Comparison of ENCODE assay signal across 10 cellular contexts in the genomic region with DNA sequence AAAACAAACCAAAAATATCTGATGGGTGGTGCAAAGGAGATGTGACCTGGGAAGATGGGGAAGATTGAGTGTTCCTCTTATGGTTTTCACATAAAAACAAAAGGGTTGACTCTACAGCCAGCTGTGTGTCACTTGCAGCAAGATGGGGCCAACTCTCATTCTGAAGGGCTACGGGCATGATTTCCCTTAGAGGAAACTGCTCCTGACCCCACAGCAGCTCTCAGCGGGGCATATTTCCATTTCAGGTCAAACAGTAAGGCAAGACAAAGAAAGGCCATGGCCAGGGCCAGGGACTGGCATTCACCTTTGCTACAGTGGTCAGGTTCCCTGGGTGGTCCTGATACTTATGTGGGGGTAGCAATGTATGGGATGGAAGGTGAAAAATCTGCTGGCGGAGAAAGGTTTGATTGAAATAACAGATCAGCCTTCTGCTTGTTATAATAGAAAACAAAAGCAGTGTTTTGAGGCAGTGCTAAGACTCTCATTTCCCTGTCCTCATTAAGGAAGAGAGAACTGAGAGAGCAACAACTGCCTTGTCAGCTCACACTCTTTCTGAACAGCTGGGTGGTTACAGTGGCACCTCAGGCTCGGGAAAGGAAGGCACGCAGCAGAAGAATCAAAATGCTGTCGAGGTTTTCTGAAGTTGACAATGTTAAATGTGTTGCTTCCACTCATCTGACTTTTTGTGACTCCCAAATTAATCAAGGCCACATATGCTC.
A peak's percentile ranks its signal among the peaks of the same experiment; 100 is the strongest.
DNase-seq lines count a peak whose midpoint lies in the region; ATAC-seq, FAIRE-seq and TF ChIP-seq lines count a peak whose summit lies in the region.
"Had no signal": no experiment of that assay in that cellular context is flagged by ENCODE, and none has a peak within 500 bp of the region (broad histone marks: within the 10 kb centered on the region; RNA-seq: fewer than 3 reads in every experiment).

No MANE protein-coding gene starts in this region.

- ATAC-seq in GM19438 (IDR thresholded peaks at IDR 0.05; ENCODE audit: low read depth, unreplicated experiment) (peak; percentile 92), HG03066 (IDR thresholded peaks at IDR 0.05; ENCODE audit: low read depth, unreplicated experiment) (peak; percentile 99), GM12878 (peak; percentile 80)

- H3K4me1 ChIP-seq in BLaER1 (peaks cover 16% of the 10 kb centered on the region), GM12878 (ENCODE audit: control insufficient read depth, insufficient read depth, low read length) (peaks cover 19% of the 10 kb centered on the region)
- H3K4me1 ChIP-seq: prostate gland had no signal

- DNase-seq in GM12878 (ENCODE audit: low read depth, low spot score) = no peak
- no peak for DNase-seq in amniotic stem cell (lab: John Stamatoyannopoulos, UW)
- no peak for DNase-seq in NCI-H526 treated with DMSO at 0.1 percent for 48 hours (lab: John Stamatoyannopoulos, UW)
- DNase-seq in H4 (ENCODE audit: low spot score) = no peak
- no peak for DNase-seq in NCI-H1436 (lab: John Stamatoyannopoulos, UW)
- DNase-seq: upper lobe of left lung had no signal

- POLR2A ChIA-PET in GM12878 (lab: Charles Lee) = no interaction called here

- CTCF ChIA-PET in GM12878 (lab: Yijun Ruan, JAX) = interaction anchor here (1.3 kb wide), 1 partner anchor 15 kb away, joined by 4 read pairs; no protein-coding TSS in a partner anchor

- H4K20me1 ChIP-seq in BLaER1 (no peaks in the 10 kb centered on the region), GM12878 (ENCODE audit: control insufficient read depth, insufficient read depth) (no peaks in the 10 kb centered on the region)

- no peaks in the 10 kb centered on the region for H3K27me3 ChIP-seq in BLaER1
- H3K27me3 ChIP-seq in GM12878 (replicated peaks in 1 of 2; ENCODE audit: control insufficient read depth in 2 of 2, insufficient read depth in 2 of 2, low read length in 1 of 2) = no peaks in the 10 kb centered on the region
- H3K27me3 ChIP-seq: upper lobe of left lung had no signal

- H3K27ac ChIP-seq in BLaER1 (peak overlapping the region; percentile 51; the same call in 1 of the 2 replicates), GM12878 (ENCODE audit: control insufficient read depth, insufficient read depth) (peak overlapping the region; percentile 77)
- H3K27ac ChIP-seq: prostate gland had no signal

- BruUV-seq in GM12878 (replicated peaks; lab: Mats Ljungman, UMichigan) = no TSS peak

- WGBS in GM12878 (ENCODE audit: insufficient coverage, insufficient replicate concordance, low lambda C conversion rate, missing lambda C conversion rate) = 21% methylated on average over 6 of the region's 6 CpGs

- H3K9ac ChIP-seq in BLaER1 = no peak overlapping the region
- H3K9ac ChIP-seq in GM12878 (ENCODE audit: control insufficient read depth, insufficient read depth, low read length) = peak overlapping the region; percentile 59

- H3K4me3 ChIP-seq in BLaER1 (no peak overlapping the region), GM12878 (peak overlapping the region; percentile 31)
- H3K4me3 ChIP-seq: prostate gland, upper lobe of left lung had no signal

- H3K79me2 ChIP-seq in GM12878 (ENCODE audit: control insufficient read depth, insufficient read depth, low read length) = no peaks in the 10 kb centered on the region

- peak; percentile 62 for TF ChIP-seq POLR2A in GM12878 (IDR thresholded peaks at IDR 0.05; ENCODE audit: low read depth, low read length)

- peak overlapping the region; percentile 68 for H2AFZ ChIP-seq in GM12878 (ENCODE audit: control insufficient read depth, low read depth, low read length)

- in situ Hi-C loops in GM12878 (cut with MboI) = no loop called here

- RAD21 ChIA-PET in GM12878 (lab: Charles Lee; ENCODE audit: unreplicated experiment) = no interaction called here

- H3K4me2 ChIP-seq in BLaER1 (peak overlapping the region; percentile 57), GM12878 (ENCODE audit: control insufficient read depth, insufficient read depth) (peak overlapping the region; percentile 91)

- intact Hi-C loops in GM12878 (cut with micrococcal nuclease; ENCODE audit: unreplicated experiment) = no loop called here

- FAIRE-seq in GM12878 (lab: Jason Lieb, UNC) = peak; percentile 84

- H3K9me3 ChIP-seq in BLaER1 (no peaks in the 10 kb centered on the region), GM12878 (replicated peaks; ENCODE audit: control insufficient read depth, insufficient read depth, low read length) (no peaks in the 10 kb centered on the region)
- H3K9me3 ChIP-seq: prostate gland, upper lobe of left lung had no signal

- no peak for TF ChIP-seq EP300 in GM12878 (IDR thresholded peaks at IDR 0.05; ENCODE audit: borderline replicate concordance in 1 of 2, control insufficient read depth in 1 of 2, low read depth in 2 of 2, low read length in 2 of 2)

- no peak for TF ChIP-seq RAD21 in GM12878 (IDR thresholded peaks at IDR 0.05; ENCODE audit: insufficient read depth, low read depth, low read length)

- H3K36me3 ChIP-seq in BLaER1 (no peaks in the 10 kb centered on the region), GM12878 (ENCODE audit: control insufficient read depth in 2 of 2, insufficient read depth in 2 of 2, low read length in 1 of 2) (no peaks in the 10 kb centered on the region)
- H3K36me3 ChIP-seq: prostate gland, upper lobe of left lung had no signal

- SMC1A ChIA-PET in GM12878 (lab: Charles Lee; ENCODE audit: uncharacterized antibody, unreplicated experiment) = interaction anchor here (0.9 to 1.1 kb wide), 3 partner anchors 11 to 51 kb away, joined by 3 to 5 read pairs (median 3); no protein-coding TSS in a partner anchor

- TF ChIP-seq CTCF in GM12878 (IDR thresholded peaks at IDR 0.05 in 2 of 3, conservative IDR thresholded peaks at IDR 0.05 in 1 of 3; ENCODE audit: control insufficient read depth in 2 of 3, extremely low read depth in 1 of 3, insufficient read depth in 1 of 3, low read depth in 3 of 3, low read length in 3 of 3) = no peak

TF ChIP-seq in GM12878, 131 proteins besides CTCF, POLR2A, EP300 and RAD21:
- TF ChIP-seq ZNF24 (IDR thresholded peaks at IDR 0.05) (no peak), TCF12 (IDR thresholded peaks at IDR 0.05; ENCODE audit: low read depth, low read length) (0 out of 2 replicates have a peak, but pooled peaks have one; percentile 43), SPI1 (IDR thresholded peaks at IDR 0.05; ENCODE audit: borderline replicate concordance, insufficient read depth, low read depth, low read length) (peak; percentile 73), NBN (IDR thresholded peaks at IDR 0.05) (no peak), IRF4 (IDR thresholded peaks at IDR 0.05; ENCODE audit: low read depth, low read length) (peak; percentile 46; the same call in 1 of the 2 replicates)
- TF ChIP-seq, protein P1, sequence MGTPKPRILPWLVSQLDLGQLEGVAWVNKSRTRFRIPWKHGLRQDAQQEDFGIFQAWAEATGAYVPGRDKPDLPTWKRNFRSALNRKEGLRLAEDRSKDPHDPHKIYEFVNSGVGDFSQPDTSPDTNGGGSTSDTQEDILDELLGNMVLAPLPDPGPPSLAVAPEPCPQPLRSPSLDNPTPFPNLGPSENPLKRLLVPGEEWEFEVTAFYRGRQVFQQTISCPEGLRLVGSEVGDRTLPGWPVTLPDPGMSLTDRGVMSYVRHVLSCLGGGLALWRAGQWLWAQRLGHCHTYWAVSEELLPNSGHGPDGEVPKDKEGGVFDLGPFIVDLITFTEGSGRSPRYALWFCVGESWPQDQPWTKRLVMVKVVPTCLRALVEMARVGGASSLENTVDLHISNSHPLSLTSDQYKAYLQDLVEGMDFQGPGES (IDR thresholded peaks at IDR 0.05) = no peak
